In genomic region chr17:82242698-82242976, GRCh38 we compare ENCODE assay signal across 10 cellular contexts. TPM values are rescaled to one million over a fixed set of nuclear protein-coding genes. Genes with fewer than 3 reads are reported as not detected.
DNase-seq lines count a peak whose midpoint lies in the region; ATAC-seq and TF ChIP-seq lines count a peak whose summit lies in the region.
"Had no signal": no experiment of that assay in that cellular context is flagged by ENCODE, and none has a peak within 500 bp of the region (broad histone marks: within the 10 kb centered on the region; RNA-seq: fewer than 3 reads in every experiment).

No MANE protein-coding gene starts in this region.

- peaks cover 52% of the 10 kb centered on the region for H3K36me3 Mint-ChIP-seq in activated CD4-positive, alpha-beta memory T cell treated with anti-CD3 and anti-CD28 coated beads for 36 hours
- peaks cover 65% of the 10 kb centered on the region for H3K36me3 Mint-ChIP-seq in activated CD4-positive, alpha-beta memory T cell treated with anti-CD3 and anti-CD28 coated beads, Interleukin-2, amount 10 ng/mL, durations not matched to agents 7 days and 5 days (ENCODE audit: low read depth)
- H3K36me3 Mint-ChIP-seq in MCF 10A (ENCODE audit: insufficient read depth, unreplicated experiment) = peaks cover 100% of the 10 kb centered on the region

- CTCF ChIA-PET in activated CD4-positive, alpha-beta memory T cell treated with anti-CD3 and anti-CD28 coated beads for 36 hours (lab: Charles Lee) = interaction anchor here (0.8 to 2.1 kb wide), 3 partner anchors 60 to 212 kb away, joined by 3 to 5 read pairs (median 4); partner anchors contain the start of gene RAC3
- CTCF ChIA-PET in activated CD4-positive, alpha-beta memory T cell treated with anti-CD3 and anti-CD28 coated beads, Interleukin-2, amount 10 ng/mL, durations not matched to agents 7 days and 5 days (lab: Charles Lee) = interaction anchor here (0.6 kb wide), 1 partner anchor 168 kb away, joined by 4 read pairs; no protein-coding TSS in a partner anchor
- CTCF ChIA-PET in MCF 10A (lab: Yijun Ruan, JAX) = interaction anchor here (0.6 to 0.8 kb wide), 3 partner anchors 37 to 871 kb away, joined by 3 to 4 read pairs (median 3); no protein-coding TSS in a partner anchor

- no peak for TF ChIP-seq CTCF in MCF 10A (IDR thresholded peaks at IDR 0.05; ENCODE audit: unreplicated experiment)
- TF ChIP-seq CTCF in tibial artery (IDR thresholded peaks at IDR 0.05) = no peak

- H3K27me3 Mint-ChIP-seq in activated CD4-positive, alpha-beta memory T cell treated with anti-CD3 and anti-CD28 coated beads for 36 hours = no peaks in the 10 kb centered on the region
- H3K27me3 Mint-ChIP-seq in activated CD4-positive, alpha-beta memory T cell treated with anti-CD3 and anti-CD28 coated beads, Interleukin-2, amount 10 ng/mL, durations not matched to agents 7 days and 5 days = no peaks in the 10 kb centered on the region
- H3K27me3 Mint-ChIP-seq in MCF 10A (ENCODE audit: insufficient read depth, unreplicated experiment) = no peaks in the 10 kb centered on the region

- POLR2A ChIA-PET in activated CD4-positive, alpha-beta memory T cell treated with anti-CD3 and anti-CD28 coated beads for 36 hours (lab: Charles Lee) = interaction anchor here (0.9 to 3.8 kb wide), 2 partner anchors 12 to 56 kb away, joined by 3 to 18 read pairs; no protein-coding TSS in a partner anchor
- POLR2A ChIA-PET in activated CD4-positive, alpha-beta memory T cell treated with anti-CD3 and anti-CD28 coated beads, Interleukin-2, amount 10 ng/mL, durations not matched to agents 7 days and 5 days (lab: Charles Lee) = interaction anchor here (0.6 to 4.1 kb wide), 7 partner anchors 11 to 207 kb away, joined by 3 to 19 read pairs (median 3); no protein-coding TSS in a partner anchor
- POLR2A ChIA-PET in MCF 10A (lab: Yijun Ruan, JAX) = interaction anchor here (0.7 to 6.6 kb wide), 20 partner anchors 12 to 253 kb away, joined by 3 to 66 read pairs (median 5); partner anchors contain the start of genes CSNK1D, FASN, SECTM1 and SLC16A3

- H3K4me1 Mint-ChIP-seq in activated CD4-positive, alpha-beta memory T cell treated with anti-CD3 and anti-CD28 coated beads for 36 hours (ENCODE audit: low read depth) = peaks cover 54% of the 10 kb centered on the region
- H3K4me1 Mint-ChIP-seq in activated CD4-positive, alpha-beta memory T cell treated with anti-CD3 and anti-CD28 coated beads, Interleukin-2, amount 10 ng/mL, durations not matched to agents 7 days and 5 days = peaks cover 58% of the 10 kb centered on the region
- H3K4me1 Mint-ChIP-seq in MCF 10A (ENCODE audit: insufficient read depth, unreplicated experiment) = peaks cover 66% of the 10 kb centered on the region

- H3K4me1 ChIP-seq in mesodermal cell (ENCODE audit: control insufficient read depth, insufficient read depth, low read length, poor library complexity, severe bottlenecking) = peaks cover 43% of the 10 kb centered on the region
- H3K4me1 ChIP-seq in tibial artery = peaks cover 20 to 82% (median 75%) of the 10 kb centered on the region in 4 donors

- H3K27ac Mint-ChIP-seq in activated CD4-positive, alpha-beta memory T cell treated with anti-CD3 and anti-CD28 coated beads for 36 hours = peak overlapping the region; percentile 23
- H3K27ac Mint-ChIP-seq in activated CD4-positive, alpha-beta memory T cell treated with anti-CD3 and anti-CD28 coated beads, Interleukin-2, amount 10 ng/mL, durations not matched to agents 7 days and 5 days = no peak overlapping the region
- H3K27ac Mint-ChIP-seq in MCF 10A (ENCODE audit: low read depth, unreplicated experiment) = peak overlapping the region; percentile 75

- BruUV-seq in MCF 10A (replicated peaks; lab: Mats Ljungman, UMichigan) = no TSS peak

- H3K9me3 ChIP-seq in mesodermal cell (ENCODE audit: control insufficient read depth, low read length) (no peaks in the 10 kb centered on the region), tibial artery (no peaks in the 10 kb centered on the region)

- no peaks in the 10 kb centered on the region for H3K9me3 Mint-ChIP-seq in activated CD4-positive, alpha-beta memory T cell treated with anti-CD3 and anti-CD28 coated beads for 36 hours
- H3K9me3 Mint-ChIP-seq in activated CD4-positive, alpha-beta memory T cell treated with anti-CD3 and anti-CD28 coated beads, Interleukin-2, amount 10 ng/mL, durations not matched to agents 7 days and 5 days = no peaks in the 10 kb centered on the region
- no peaks in the 10 kb centered on the region for H3K9me3 Mint-ChIP-seq in MCF 10A (ENCODE audit: unreplicated experiment)

- no peaks in the 10 kb centered on the region for H3K27me3 ChIP-seq in tibial artery

- no peak for DNase-seq in activated CD4-positive, alpha-beta memory T cell treated with anti-CD3 and anti-CD28 coated beads for 36 hours
- DNase-seq in activated CD4-positive, alpha-beta memory T cell treated with anti-CD3 and anti-CD28 coated beads, Interleukin-2, amount 10 ng/mL, durations not matched to agents 7 days and 5 days = no peak
- DNase-seq in MCF 10A (ENCODE audit: unreplicated experiment) (no peak), tibial artery (no peak), anterior cingulate cortex (lab: John Stamatoyannopoulos, UW) (no peak), A172 (ENCODE audit: low spot score) (no peak)
- DNase-seq: NCI-H146 had no signal

- H3K27ac ChIP-seq in mesodermal cell (ENCODE audit: low read depth, low read length, severe bottlenecking) = peak overlapping the region; percentile 62
- H3K27ac ChIP-seq in tibial artery = peak overlapping the region; percentile 84 to 89

- no peak overlapping the region for H3K4me3 Mint-ChIP-seq in activated CD4-positive, alpha-beta memory T cell treated with anti-CD3 and anti-CD28 coated beads for 36 hours
- H3K4me3 Mint-ChIP-seq in activated CD4-positive, alpha-beta memory T cell treated with anti-CD3 and anti-CD28 coated beads, Interleukin-2, amount 10 ng/mL, durations not matched to agents 7 days and 5 days = no peak overlapping the region
- peak overlapping the region; percentile 16 for H3K4me3 Mint-ChIP-seq in MCF 10A (ENCODE audit: unreplicated experiment)

- no peak overlapping the region for H3K4me3 ChIP-seq in mesodermal cell (ENCODE audit: extremely low read depth, insufficient read depth, low read length, poor library complexity, severe bottlenecking)
- H3K4me3 ChIP-seq in tibial artery = no peak overlapping the region
- H3K4me3 ChIP-seq: skin epidermis had no signal

- 95 to 97% methylated on average over 24 of the region's 24 CpGs for WGBS in mesodermal cell (ENCODE audit: insufficient coverage in 2 of 2), 2 experiments

- intact Hi-C loops in activated CD4-positive, alpha-beta memory T cell treated with anti-CD3 and anti-CD28 coated beads for 36 hours (cut with micrococcal nuclease) = no loop called here
- intact Hi-C loops in MCF 10A (cut with micrococcal nuclease) = loop anchor here (5.0 to 10.0 kb wide), 3 partner anchors 35 to 208 kb away; partner anchors contain the start of genes DCXR and RAC3
- intact Hi-C loops in tibial artery (cut with DNase I; ENCODE audit: low total_unique reads) = loop anchor here (10.0 kb wide), 1 partner anchor 52 kb away; no protein-coding TSS in a partner anchor

- peaks cover 83% of the 10 kb centered on the region for H3K36me3 ChIP-seq in mesodermal cell (ENCODE audit: control insufficient read depth, insufficient read depth, low read length)
- peaks cover 33 to 49% (median 47%) of the 10 kb centered on the region in 3 donors for H3K36me3 ChIP-seq in tibial artery

- no peak for ATAC-seq in GM18511 (IDR thresholded peaks at IDR 0.05; ENCODE audit: unreplicated experiment)

RNA-seq across cellular contexts. Expression of gene SLC16A3, which starts 13.8 kb away (rescaled TPM):
- total RNA-seq in activated CD4-positive, alpha-beta memory T cell treated with anti-CD3 and anti-CD28 coated beads for 36 hours = 10 to 100 TPM; 97.4 to 99.7 TPM
- total RNA-seq in activated CD4-positive, alpha-beta memory T cell treated with anti-CD3 and anti-CD28 coated beads, Interleukin-2, amount 10 ng/mL, durations not matched to agents 7 days and 5 days = 100 to 1,000 TPM; 206 to 210 TPM
- total RNA-seq in MCF 10A (2022) = 268 and 350 TPM in 2 replicates
- 107 TPM for polyA plus RNA-seq in mesodermal cell (2013, experiment 1 of 2)
- polyA plus RNA-seq in mesodermal cell (2013, experiment 2 of 2) = 93.4 TPM
- 65.3 and 66.7 TPM in 2 replicates for total RNA-seq in A172 (2014; rRNA removed; shearing (Covaris generic))

RNA-seq across cellular contexts. Expression of gene CCDC57, which starts 30.0 kb away (rescaled TPM):
- total RNA-seq in activated CD4-positive, alpha-beta memory T cell treated with anti-CD3 and anti-CD28 coated beads for 36 hours = 10 to 100 TPM; 49.6 to 51.7 TPM
- total RNA-seq in activated CD4-positive, alpha-beta memory T cell treated with anti-CD3 and anti-CD28 coated beads, Interleukin-2, amount 10 ng/mL, durations not matched to agents 7 days and 5 days = 10 to 100 TPM; 49.8 to 54.9 TPM
- 86.8 and 87.3 TPM in 2 replicates for total RNA-seq in MCF 10A (2022)
- polyA plus RNA-seq in mesodermal cell (2013, experiment 1 of 2) = 28.8 TPM
- 22.8 TPM for polyA plus RNA-seq in mesodermal cell (2013, experiment 2 of 2)
- 8.9 and 14.6 TPM in 2 replicates for total RNA-seq in A172 (2014; rRNA removed; shearing (Covaris generic))

RNA-seq across cellular contexts. Expression of gene CSNK1D, which starts 30.9 kb away (rescaled TPM):
- 100 to 1,000 TPM; 110 to 111 TPM for total RNA-seq in activated CD4-positive, alpha-beta memory T cell treated with anti-CD3 and anti-CD28 coated beads for 36 hours
- 100 to 1,000 TPM; 116 TPM for total RNA-seq in activated CD4-positive, alpha-beta memory T cell treated with anti-CD3 and anti-CD28 coated beads, Interleukin-2, amount 10 ng/mL, durations not matched to agents 7 days and 5 days
- total RNA-seq in MCF 10A (2022) = 191 and 193 TPM in 2 replicates
- 108 TPM for polyA plus RNA-seq in mesodermal cell (2013, experiment 1 of 2)
- polyA plus RNA-seq in mesodermal cell (2013, experiment 2 of 2) = 105 TPM
- 19.9 and 20.9 TPM in 2 replicates for total RNA-seq in A172 (2014; rRNA removed; shearing (Covaris generic))
